ENCODE assay signal across 8 cellular contexts in the genomic region with DNA sequence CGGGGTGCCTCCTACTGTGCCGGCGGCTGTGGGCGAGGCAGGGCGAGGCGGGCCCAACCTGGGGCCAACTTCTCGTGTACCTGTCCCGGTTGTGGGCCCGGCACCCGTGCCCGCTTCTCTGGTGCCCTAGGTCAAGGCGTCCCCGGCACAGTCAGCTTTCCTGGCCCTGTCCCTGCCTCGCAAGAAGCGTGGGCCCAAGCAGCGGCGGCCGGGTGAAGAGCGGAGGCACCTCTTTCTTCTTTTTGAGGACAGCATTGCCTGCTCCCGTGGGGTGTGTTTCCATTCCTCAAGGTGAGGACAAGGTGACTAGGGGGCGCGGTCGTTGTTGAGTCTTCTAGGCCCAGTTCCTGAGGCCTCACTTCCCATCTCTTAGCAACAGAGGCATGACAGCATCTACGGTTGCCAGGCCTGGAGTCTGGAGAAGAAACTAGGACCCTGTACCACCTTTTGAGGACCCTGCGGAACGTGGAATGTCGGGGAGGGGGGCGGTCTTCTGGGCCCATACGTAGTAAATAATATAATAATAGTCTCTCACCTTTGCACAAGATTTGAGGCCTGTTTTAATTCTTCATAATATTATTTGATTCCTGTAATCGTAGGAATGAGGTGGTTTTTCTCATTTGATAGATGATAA. TPM values are rescaled to one million over a fixed set of nuclear protein-coding genes. Genes with fewer than 3 reads are reported as not detected.
DNase-seq lines count a peak whose midpoint lies in the region; ATAC-seq and TF ChIP-seq lines count a peak whose summit lies in the region.

No MANE protein-coding gene starts in this region.

- peak overlapping the region; percentile 93 for H3K9ac ChIP-seq in HUES48 (ENCODE audit: low read depth, low read length)
- H3K9ac ChIP-seq in skeletal muscle satellite cell (ENCODE audit: low read depth, low read length) = peak overlapping the region; percentile 85

- no peaks in the 10 kb centered on the region for H3K9me3 Mint-ChIP-seq in activated T-helper 2 cell treated with anti-CD3 and anti-CD28 coated beads, Interferon-gamma antibody, Interleukin-2, Interleukin-4, amounts not matched to agents 10 μg/mL and 5 μg/mL and 100 μg/mL, durations not matched to agents 14 hours and 24 hours and 36 hours

- H3K4me3 ChIP-seq in A673 (ENCODE audit: low read depth, low read length, poor library complexity, severe bottlenecking) = peak overlapping the region; percentile 92
- peak overlapping the region; percentile 96 for H3K4me3 ChIP-seq in HUES48 (ENCODE audit: low read depth, low read length)
- peak overlapping the region; percentile 88 for H3K4me3 ChIP-seq in skeletal muscle satellite cell (ENCODE audit: low read length)

- H3K36me3 ChIP-seq in A673 (ENCODE audit: insufficient read depth, low read length, poor library complexity, severe bottlenecking) (peaks cover 35% of the 10 kb centered on the region), HUES48 (ENCODE audit: control insufficient read depth, insufficient read depth, low read length) (peaks cover 34% of the 10 kb centered on the region), skeletal muscle satellite cell (ENCODE audit: insufficient read depth, low read length) (peaks cover 29% of the 10 kb centered on the region)

- peak; percentile 45 for DNase-seq in A673 (ENCODE audit: low spot score)
- no peak for DNase-seq in activated T-helper 2 cell treated with anti-CD3 and anti-CD28 coated beads, Interferon-gamma antibody, Interleukin-2, Interleukin-4, amounts not matched to agents 10 μg/mL and 5 μg/mL and 100 μg/mL, durations not matched to agents 14 hours and 24 hours and 36 hours (ENCODE audit: low spot score)
- no peak for DNase-seq in left ventricle myocardium superior
- DNase-seq in NCI-H187 treated with DMSO at 0.1 percent for 48 hours (lab: John Stamatoyannopoulos, UW) = no peak
- no peak for DNase-seq in C1 segment of cervical spinal cord (lab: John Stamatoyannopoulos, UW)

- peak overlapping the region; percentile 98 for H3K27ac Mint-ChIP-seq in activated T-helper 2 cell treated with anti-CD3 and anti-CD28 coated beads, Interferon-gamma antibody, Interleukin-2, Interleukin-4, amounts not matched to agents 10 μg/mL and 5 μg/mL and 100 μg/mL, durations not matched to agents 14 hours and 24 hours and 36 hours

- CTCF ChIA-PET in A673 (lab: Charles Lee) = interaction anchor here (1.0 to 1.1 kb wide), 2 partner anchors 66 to 546 kb away, joined by 3 to 6 read pairs; no protein-coding TSS in a partner anchor

- peaks cover 45% of the 10 kb centered on the region for H3K36me3 Mint-ChIP-seq in activated T-helper 2 cell treated with anti-CD3 and anti-CD28 coated beads, Interferon-gamma antibody, Interleukin-2, Interleukin-4, amounts not matched to agents 10 μg/mL and 5 μg/mL and 100 μg/mL, durations not matched to agents 14 hours and 24 hours and 36 hours (ENCODE audit: low read depth)

- H3K4me2 ChIP-seq in skeletal muscle satellite cell (ENCODE audit: low read length) = peak overlapping the region; percentile 76

- no TSS peak for BruUV-seq in A673 (replicated peaks; lab: Mats Ljungman, UMichigan)

- H3K4me1 ChIP-seq in A673 (ENCODE audit: insufficient read depth, low read length, poor library complexity, severe bottlenecking) = peaks cover 22% of the 10 kb centered on the region
- peaks cover 12% of the 10 kb centered on the region; the same call in 1 of the 2 replicates for H3K4me1 ChIP-seq in HUES48 (ENCODE audit: control insufficient read depth, insufficient read depth, low read length)
- peaks cover 9% of the 10 kb centered on the region for H3K4me1 ChIP-seq in skeletal muscle satellite cell (ENCODE audit: control insufficient read depth, insufficient read depth, low read length)

- TF ChIP-seq CTCF in A673 (conservative IDR thresholded peaks at IDR 0.05; ENCODE audit: low read depth, low read length) = no peak

- H3K4me1 Mint-ChIP-seq in activated T-helper 2 cell treated with anti-CD3 and anti-CD28 coated beads, Interferon-gamma antibody, Interleukin-2, Interleukin-4, amounts not matched to agents 10 μg/mL and 5 μg/mL and 100 μg/mL, durations not matched to agents 14 hours and 24 hours and 36 hours (ENCODE audit: low read depth) = peaks cover 31% of the 10 kb centered on the region

- no peaks in the 10 kb centered on the region for H3K9me3 ChIP-seq in A673 (ENCODE audit: low read depth, low read length, poor library complexity, severe bottlenecking)
- no peaks in the 10 kb centered on the region for H3K9me3 ChIP-seq in HUES48 (ENCODE audit: control insufficient read depth, insufficient read depth, low read length)
- H3K9me3 ChIP-seq in skeletal muscle satellite cell (replicated peaks; ENCODE audit: low read length) = no peaks in the 10 kb centered on the region

- H3K27ac ChIP-seq in A673 (ENCODE audit: low read depth, low read length, poor library complexity, severe bottlenecking) (peak overlapping the region; percentile 98), HUES48 (ENCODE audit: low read depth, low read length) (peak overlapping the region; percentile 91)

- peak; percentile 21 for ATAC-seq in GM18508 (IDR thresholded peaks at IDR 0.05; ENCODE audit: insufficient read depth, unreplicated experiment)
- peak; percentile 57 for ATAC-seq in left ventricle myocardium superior

- no peaks in the 10 kb centered on the region for H3K27me3 Mint-ChIP-seq in activated T-helper 2 cell treated with anti-CD3 and anti-CD28 coated beads, Interferon-gamma antibody, Interleukin-2, Interleukin-4, amounts not matched to agents 10 μg/mL and 5 μg/mL and 100 μg/mL, durations not matched to agents 14 hours and 24 hours and 36 hours (ENCODE audit: low read depth)

- POLR2A ChIA-PET in A673 (lab: Charles Lee; ENCODE audit: low non-redundant PET) = interaction anchor here (0.6 to 1.4 kb wide), 4 partner anchors 13 to 69 kb away, joined by 3 to 10 read pairs (median 4); no protein-coding TSS in a partner anchor

- no peaks in the 10 kb centered on the region for H3K27me3 ChIP-seq in A673 (replicated peaks; ENCODE audit: insufficient read depth, low read depth, low read length, poor library complexity)
- H3K27me3 ChIP-seq in HUES48 (ENCODE audit: control insufficient read depth, insufficient read depth, low read length) = no peaks in the 10 kb centered on the region
- H3K27me3 ChIP-seq in skeletal muscle satellite cell (ENCODE audit: control insufficient read depth, insufficient read depth, low read length) = no peaks in the 10 kb centered on the region

- H3K4me3 Mint-ChIP-seq in activated T-helper 2 cell treated with anti-CD3 and anti-CD28 coated beads, Interferon-gamma antibody, Interleukin-2, Interleukin-4, amounts not matched to agents 10 μg/mL and 5 μg/mL and 100 μg/mL, durations not matched to agents 14 hours and 24 hours and 36 hours (ENCODE audit: low read depth) = peak overlapping the region; percentile 85

- intact Hi-C loops in A673 (cut with micrococcal nuclease; ENCODE audit: unreplicated experiment) (no loop called here), left ventricle myocardium superior (cut with micrococcal nuclease) (no loop called here)
- intact Hi-C loops in activated T-helper 2 cell treated with anti-CD3 and anti-CD28 coated beads, Interferon-gamma antibody, Interleukin-2, Interleukin-4, amounts not matched to agents 10 μg/mL and 5 μg/mL and 100 μg/mL, durations not matched to agents 14 hours and 24 hours and 36 hours (cut with micrococcal nuclease) = loop anchor here (1.0 to 5.0 kb wide), 2 partner anchors 25 to 517 kb away; partner anchors contain the start of gene RBX1

RNA-seq across cellular contexts. Expression of gene ACO2, which starts 0.4 kb away (rescaled TPM):
- total RNA-seq in A673 (2021) (125 and 127 TPM in 2 replicates), left ventricle myocardium superior (887 TPM)
- 94.1 and 96.1 TPM in 2 replicates for total RNA-seq in activated T-helper 2 cell treated with anti-CD3 and anti-CD28 coated beads, Interferon-gamma antibody, Interleukin-2, Interleukin-4, amounts not matched to agents 10 μg/mL and 5 μg/mL and 100 μg/mL, durations not matched to agents 14 hours and 24 hours and 36 hours
- total RNA-seq in skeletal muscle satellite cell (2012; rRNA removed) = 73.8 and 74.8 TPM in 2 replicates

RNA-seq across cellular contexts. Expression of gene PHF5A, which starts 0.8 kb away (rescaled TPM):
- 72.6 and 85.5 TPM in 2 replicates for total RNA-seq in A673 (2021)
- total RNA-seq in activated T-helper 2 cell treated with anti-CD3 and anti-CD28 coated beads, Interferon-gamma antibody, Interleukin-2, Interleukin-4, amounts not matched to agents 10 μg/mL and 5 μg/mL and 100 μg/mL, durations not matched to agents 14 hours and 24 hours and 36 hours = 72.1 and 74.3 TPM in 2 replicates
- total RNA-seq in left ventricle myocardium superior = 20.2 TPM
- 53.2 and 54.4 TPM in 2 replicates for total RNA-seq in skeletal muscle satellite cell (2012; rRNA removed)

RNA-seq across cellular contexts. Expression of gene TOB2, which starts 22.7 kb away (rescaled TPM):
- total RNA-seq in A673 (2021) (48.1 and 53.8 TPM in 2 replicates), left ventricle myocardium superior (71.8 TPM)
- 41.2 and 44.2 TPM in 2 replicates for total RNA-seq in activated T-helper 2 cell treated with anti-CD3 and anti-CD28 coated beads, Interferon-gamma antibody, Interleukin-2, Interleukin-4, amounts not matched to agents 10 μg/mL and 5 μg/mL and 100 μg/mL, durations not matched to agents 14 hours and 24 hours and 36 hours
- total RNA-seq in skeletal muscle satellite cell (2012; rRNA removed) = 27.6 and 28.6 TPM in 2 replicates
